ENCODE assay signal across 8 cellular contexts in the genomic region with DNA sequence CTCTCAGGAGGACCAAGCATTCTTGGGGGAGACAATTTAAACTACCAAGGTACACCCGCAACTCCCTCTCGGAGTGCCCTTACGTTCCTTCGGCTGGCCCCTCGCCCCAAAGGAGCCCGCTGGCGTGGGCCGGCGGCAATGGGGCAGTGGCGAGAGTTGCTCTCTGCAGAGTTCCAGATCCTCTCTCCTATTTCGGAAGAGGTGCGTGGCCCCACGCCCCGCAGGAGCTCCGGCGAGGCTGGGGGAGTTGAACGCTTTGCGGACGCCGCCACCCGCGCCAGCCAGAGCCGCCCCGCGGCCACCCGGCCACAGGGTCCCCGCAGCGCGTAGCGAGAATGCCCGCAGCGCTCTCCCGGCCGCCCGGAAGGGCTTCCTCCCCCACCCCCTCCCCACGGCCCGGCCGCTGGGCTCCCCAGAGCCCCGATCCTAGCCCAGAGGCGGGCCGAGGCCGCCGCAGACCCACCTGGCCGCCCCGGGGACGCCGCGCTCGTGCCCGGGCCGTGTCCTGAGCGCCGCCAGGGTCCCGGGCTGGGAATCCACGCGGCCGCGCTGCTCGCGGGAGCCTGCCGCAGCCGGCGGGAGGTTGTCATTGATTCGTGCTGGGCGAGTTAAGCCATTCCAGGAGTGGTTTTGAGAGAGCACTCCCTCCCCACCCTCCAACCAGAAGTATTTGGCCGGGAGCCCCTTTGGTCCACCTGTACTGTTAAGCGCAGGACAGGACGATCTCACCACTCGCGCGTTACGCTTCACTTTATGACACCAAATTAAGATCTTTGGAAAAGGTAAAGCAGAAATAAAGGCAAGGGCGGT.
DNase-seq lines count a peak whose midpoint lies in the region; ATAC-seq and TF ChIP-seq lines count a peak whose summit lies in the region.

No MANE protein-coding gene starts in this region.

- peak overlapping the region; percentile 18 for H3K4me3 Mint-ChIP-seq in activated CD4-positive, alpha-beta T cell treated with anti-CD3 and anti-CD28 coated beads, Interleukin-2, amount 10 ng/mL, durations not matched to agents 7 days and 5 days

- ATAC-seq in HG03571 (IDR thresholded peaks at IDR 0.05; ENCODE audit: unreplicated experiment) (no peak), GM21528 (IDR thresholded peaks at IDR 0.05; ENCODE audit: low FRiP score, unreplicated experiment) (no peak)

- no peaks in the 10 kb centered on the region for H3K36me3 Mint-ChIP-seq in activated CD4-positive, alpha-beta T cell treated with anti-CD3 and anti-CD28 coated beads, Interleukin-2, amount 10 ng/mL, durations not matched to agents 7 days and 5 days (ENCODE audit: low read depth)

- peak overlapping the region; percentile 31 to 35 for H3K4me3 ChIP-seq in cardiac fibroblast (replicated peaks in 1 of 2; ENCODE audit: low read depth in 2 of 2, low read length in 2 of 2)
- peak overlapping the region; percentile 38 for H3K4me3 ChIP-seq in lower leg skin (ENCODE audit: low read depth, poor library complexity, severe bottlenecking)
- H3K4me3 ChIP-seq in transverse colon: peak overlapping the region; percentile 21 to 79 (median 64)

- H3K27ac Mint-ChIP-seq in activated CD4-positive, alpha-beta T cell treated with anti-CD3 and anti-CD28 coated beads, Interleukin-2, amount 10 ng/mL, durations not matched to agents 7 days and 5 days: no peak overlapping the region

- DNase-seq in activated CD4-positive, alpha-beta T cell treated with anti-CD3 and anti-CD28 coated beads, Interleukin-2, amount 10 ng/mL, durations not matched to agents 7 days and 5 days: no peak
- no peak for DNase-seq in activated CD4-positive, alpha-beta T cell treated with anti-CD3 and anti-CD28 coated beads for 1 hour
- no peak for DNase-seq in cardiac fibroblast (ENCODE audit: low read depth in 2 of 2)
- peak in 1 of 2 donors; percentile 81 for DNase-seq in lower leg skin (ENCODE audit: low spot score in 2 of 2)
- peak; percentile 69 for DNase-seq in transverse colon
- DNase-seq in RKO (ENCODE audit: low spot score): no peak

- WGBS in lower leg skin, 2 donors: 5 to 6% methylated on average over 38 to 52 of the region's 73 CpGs
- 6 to 67% methylated on average over 3 to 51 of the region's 73 CpGs for WGBS in transverse colon (ENCODE audit: low coverage in 1 of 2), 2 donors

- H3K27me3 ChIP-seq in transverse colon: peaks cover 19% of the 10 kb centered on the region

- peaks cover 72% of the 10 kb centered on the region for H3K27me3 Mint-ChIP-seq in activated CD4-positive, alpha-beta T cell treated with anti-CD3 and anti-CD28 coated beads, Interleukin-2, amount 10 ng/mL, durations not matched to agents 7 days and 5 days

- H3K9me3 Mint-ChIP-seq in activated CD4-positive, alpha-beta T cell treated with anti-CD3 and anti-CD28 coated beads, Interleukin-2, amount 10 ng/mL, durations not matched to agents 7 days and 5 days: no peaks in the 10 kb centered on the region

- POLR2A ChIA-PET in activated CD4-positive, alpha-beta T cell treated with anti-CD3 and anti-CD28 coated beads, Interleukin-2, amount 10 ng/mL, durations not matched to agents 7 days and 5 days (lab: Charles Lee): no interaction called here

- no peaks in the 10 kb centered on the region for H3K36me3 ChIP-seq in transverse colon

- H3K9me3 ChIP-seq in transverse colon: no peaks in the 10 kb centered on the region

- intact Hi-C loops in lower leg skin (cut with DNase I; ENCODE audit: low total_unique reads): loop anchor here (10.0 kb wide), 1 partner anchor 62 kb away; no protein-coding TSS in a partner anchor
- intact Hi-C loops in transverse colon (cut with DNase I; ENCODE audit: low total_unique reads): no loop called here

- no peak for TF ChIP-seq EP300 in transverse colon (IDR thresholded peaks at IDR 0.05; ENCODE audit: low read depth)

- peaks cover 12% of the 10 kb centered on the region for H3K4me1 Mint-ChIP-seq in activated CD4-positive, alpha-beta T cell treated with anti-CD3 and anti-CD28 coated beads, Interleukin-2, amount 10 ng/mL, durations not matched to agents 7 days and 5 days

- peaks cover 11 to 80% (median 45%) of the 10 kb centered on the region in 4 donors for H3K4me1 ChIP-seq in transverse colon

- TF ChIP-seq POLR2A in lower leg skin (IDR thresholded peaks at IDR 0.05): no peak
- TF ChIP-seq POLR2A in transverse colon (IDR thresholded peaks at IDR 0.05): peak; percentile 68

- no peak for TF ChIP-seq CTCF in cardiac fibroblast (IDR thresholded peaks at IDR 0.05; ENCODE audit: low read depth, low read length)
- no peak for TF ChIP-seq CTCF in lower leg skin (IDR thresholded peaks at IDR 0.05)
- TF ChIP-seq CTCF in transverse colon (IDR thresholded peaks at IDR 0.05): no peak

- peak overlapping the region; percentile 88 to 93 (median 90) for H3K27ac ChIP-seq in transverse colon

- in situ Hi-C loops in transverse colon (cut with MboI; ENCODE audit: low pct_ligation_motif_present in 1 of 4, low pct_unique_long_range_greater_than_20kb in 1 of 4, low sequenced_read_pairs in 3 of 4): no loop called here

- CTCF ChIA-PET in activated CD4-positive, alpha-beta T cell treated with anti-CD3 and anti-CD28 coated beads, Interleukin-2, amount 10 ng/mL, durations not matched to agents 7 days and 5 days (lab: Charles Lee): interaction anchor here (1.6 kb wide), 1 partner anchor 14 kb away, joined by 6 read pairs; no protein-coding TSS in a partner anchor
